In the genomic region with DNA sequence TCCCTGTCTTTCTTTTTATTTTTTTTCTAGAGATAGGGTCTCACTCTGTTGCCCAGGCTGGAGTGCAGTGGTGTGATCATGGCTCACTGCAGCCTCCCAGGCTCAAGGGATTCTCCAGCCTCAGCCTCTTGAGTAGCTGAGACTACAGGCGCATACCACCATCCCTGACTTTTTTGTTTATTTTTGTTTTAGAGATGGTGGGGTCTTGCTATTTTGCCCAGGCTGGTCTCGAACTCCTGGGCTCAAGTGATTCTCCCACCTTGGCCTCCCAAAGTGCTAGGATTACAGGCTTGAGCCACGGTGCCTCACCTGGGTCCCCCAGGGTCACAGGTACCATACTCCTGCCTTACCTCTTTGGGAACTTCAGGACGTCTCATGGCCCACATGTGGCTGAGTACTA, we compare ENCODE assay signal across 10 cellular contexts. TPM values are rescaled to one million over a fixed set of nuclear protein-coding genes. Genes with fewer than 3 reads are reported as not detected.
A peak's percentile ranks its signal among the peaks of the same experiment; 100 is the strongest.
DNase-seq lines count a peak whose midpoint lies in the region; ATAC-seq, FAIRE-seq and TF ChIP-seq lines count a peak whose summit lies in the region.
"Not testable (repeated sequence)": the region's sequence is repeated elsewhere in the genome, so short reads cannot be mapped to it uniquely, and the experiment has no call there.
"Had no signal": no experiment of that assay in that cellular context is flagged by ENCODE, and none has a peak within 500 bp of the region (broad histone marks: within the 10 kb centered on the region; RNA-seq: fewer than 3 reads in every experiment).

No MANE protein-coding gene starts in this region.

- H3K18ac ChIP-seq in H1 (ENCODE audit: extremely low read depth, low read length), result not testable (repeated sequence)
- peak overlapping the region; percentile 91 for H3K18ac ChIP-seq in neuronal stem cell (ENCODE audit: low read length)

- H4K20me1 ChIP-seq in K562 (replicated peaks; ENCODE audit: control insufficient read depth, insufficient read depth, low read length), result not testable (repeated sequence)
- peaks cover 0 to 11% of the 10 kb centered on the region in 2 experiments for H4K20me1 ChIP-seq in H1 (replicated peaks in 1 of 2; ENCODE audit: control insufficient read depth in 1 of 2, insufficient read depth in 2 of 2, low read length in 2 of 2)

- not testable (repeated sequence) for H4K91ac ChIP-seq in H1 (replicated peaks; ENCODE audit: insufficient read length, low read length)
- peak overlapping the region; percentile 85 for H4K91ac ChIP-seq in neuronal stem cell (ENCODE audit: low read depth, low read length, poor library complexity)

- TF ChIP-seq POLR2A in K562 (conservative IDR thresholded peaks at IDR 0.05); H1 (IDR thresholded peaks at IDR 0.05; ENCODE audit: control extremely low read depth in 1 of 2, low read depth in 2 of 2, low read length in 2 of 2): not testable (repeated sequence)

- not testable (repeated sequence) for H3K36me3 Mint-ChIP-seq in neural crest cell (ENCODE audit: low read depth)

- WGBS in K562 (ENCODE audit: insufficient coverage, low coverage, missing lambda C conversion rate), result 25% methylated on average over 4 of the region's 4 CpGs
- WGBS in H1 (ENCODE audit: extremely low coverage in 1 of 2, insufficient coverage in 1 of 2, insufficient read length in 1 of 2, insufficient replicate concordance in 2 of 2, low coverage in 1 of 2, low lambda C conversion rate in 2 of 2, missing lambda C conversion rate in 1 of 2), 2 experiments, result 88% methylated on average over 4 of the region's 4 CpGs; no CpG with 5 or more reads in 1 of the 2 experiments
- WGBS in neuronal stem cell (ENCODE audit: extremely low coverage in 2 of 2, insufficient read length in 2 of 2, insufficient replicate concordance in 1 of 2), 2 donors, result no CpG with 5 or more reads among the region's 4 CpGs

- H2BK5ac ChIP-seq in H1 (ENCODE audit: low read depth, low read length), result not testable (repeated sequence)
- H2BK5ac ChIP-seq in neuronal stem cell (ENCODE audit: low read length), result peak overlapping the region; percentile 40

- not testable (repeated sequence) for H3K14ac ChIP-seq in H1 (ENCODE audit: insufficient read length); neuronal stem cell (ENCODE audit: low read length)

- H2BK12ac ChIP-seq in H1 (ENCODE audit: low read depth, low read length), result peak overlapping the region; percentile 41; the same call in 1 of the 2 replicates
- peak overlapping the region; percentile 98 for H2BK12ac ChIP-seq in neuronal stem cell (ENCODE audit: low read length)

- not testable (repeated sequence) for H3K4me2 ChIP-seq in K562 (ENCODE audit: insufficient read depth, low read length); H1 (ENCODE audit: insufficient read depth in 1 of 2, low read depth in 2 of 2, low read length in 2 of 2); neuronal stem cell (ENCODE audit: insufficient read depth, low read length, poor library complexity, severe bottlenecking)

- H3K79me2 ChIP-seq in K562 (ENCODE audit: control insufficient read depth, insufficient read depth, low read length); H1 (ENCODE audit: control insufficient read depth in 1 of 2, insufficient read depth in 2 of 2, low read length in 2 of 2): not testable (repeated sequence)

- TF ChIP-seq CTCF in RWPE1 (conservative IDR thresholded peaks at IDR 0.05; ENCODE audit: low read depth); K562 (IDR thresholded peaks at IDR 0.05 in 2 of 3, conservative IDR thresholded peaks at IDR 0.05 in 1 of 3; ENCODE audit: insufficient read depth in 2 of 3, low read depth in 1 of 3, low read length in 3 of 3); H1 (IDR thresholded peaks at IDR 0.05; ENCODE audit: control extremely low read depth in 1 of 3, insufficient read depth in 1 of 3, low read depth in 1 of 3, low read length in 3 of 3); neural crest cell (conservative IDR thresholded peaks at IDR 0.05): not testable (repeated sequence)

- not testable (repeated sequence) for H2AFZ ChIP-seq in K562 (ENCODE audit: low read depth, low read length); H1 (ENCODE audit: low read length); neuronal stem cell (ENCODE audit: low read length)

- not testable (repeated sequence) for H3K79me1 ChIP-seq in H1 (ENCODE audit: low read depth, low read length); neuronal stem cell (ENCODE audit: low read depth, low read length)

- H3K9me3 Mint-ChIP-seq in neural crest cell, result not testable (repeated sequence)

- CTCF ChIA-PET in RWPE1 (lab: Yijun Ruan, JAX) (interaction anchor here (1.1 kb wide), 1 partner anchor 22 kb away, joined by 3 read pairs; no protein-coding TSS in a partner anchor), H1 (lab: Charles Lee; ENCODE audit: partially characterized antibody) (interaction anchor here (0.8 kb wide), 1 partner anchor 83 kb away, joined by 3 read pairs; no protein-coding TSS in a partner anchor)
- CTCF ChIA-PET in K562 (lab: Yijun Ruan, JAX; ENCODE audit: low intra/inter-chr PET ratio), result not testable (repeated sequence)

- H3K4me1 Mint-ChIP-seq in neural crest cell, result peaks cover 28% of the 10 kb centered on the region

- H2BK120ac ChIP-seq in H1 (replicated peaks; ENCODE audit: low read depth, low read length), result not testable (repeated sequence)
- peak overlapping the region; percentile 32 for H2BK120ac ChIP-seq in neuronal stem cell (ENCODE audit: low read depth, low read length)

- H3K27me3 Mint-ChIP-seq in neural crest cell (ENCODE audit: low read depth), result not testable (repeated sequence)

- H4K5ac ChIP-seq in H1 (ENCODE audit: insufficient read length, low read depth, low read length), result not testable (repeated sequence)

- H3K4me3 Mint-ChIP-seq in neural crest cell, result peak overlapping the region; percentile 6

- BruUV-seq in K562 (replicated peaks; lab: Mats Ljungman, UMichigan), result not testable (repeated sequence)

- in situ Hi-C loops in K562 (cut with MboI), result loop anchor here (5.0 to 25.0 kb wide), 2 partner anchors 113 to 1957 kb away; partner anchors contain the start of gene TRIM73

- not testable (repeated sequence) for H3K36me3 ChIP-seq in K562 (ENCODE audit: control insufficient read depth, insufficient read depth, low read length); H1 (ENCODE audit: control insufficient read depth in 2 of 4, insufficient read depth in 4 of 4, low read length in 3 of 4); neuronal stem cell (replicated peaks in 1 of 2; ENCODE audit: control insufficient read depth in 2 of 2, insufficient read depth in 2 of 2, low read length in 2 of 2)

- H3K4me1 ChIP-seq in K562 (replicated peaks in 1 of 2; ENCODE audit: control insufficient read depth in 2 of 2, insufficient read depth in 2 of 2, low read length in 2 of 2), result peaks cover 0 to 44% of the 10 kb centered on the region in 2 experiments; a peak in 2 of 5 replicates
- peaks cover 0 to 18% (median 12%) of the 10 kb centered on the region in 4 experiments; a peak in 6 of 7 replicates for H3K4me1 ChIP-seq in H1 (replicated peaks in 1 of 4; ENCODE audit: control insufficient read depth in 3 of 4, insufficient read depth in 4 of 4, low read length in 3 of 4)
- peaks cover 23 to 29% of the 10 kb centered on the region in 2 donors for H3K4me1 ChIP-seq in neuronal stem cell (ENCODE audit: control insufficient read depth in 2 of 2, insufficient read depth in 1 of 2, low read depth in 1 of 2, low read length in 2 of 2)

- DNase-seq in RWPE1 (ENCODE audit: low spot score); K562 (ENCODE audit: extremely low read depth in 1 of 4, low spot score in 3 of 4); H1 (ENCODE audit: low read depth in 1 of 2, low spot score in 2 of 2); neural crest cell (ENCODE audit: low read depth, low spot score); neuronal stem cell (ENCODE audit: low spot score): not testable (repeated sequence)

- H3K27ac Mint-ChIP-seq in neural crest cell (ENCODE audit: unreplicated experiment), result not testable (repeated sequence)

- H3K56ac ChIP-seq in H1 (replicated peaks; ENCODE audit: insufficient read length, low read depth, low read length), result not testable (repeated sequence)

- not testable (repeated sequence) for ATAC-seq in K562

- H2BK20ac ChIP-seq in H1 (ENCODE audit: low read length), result not testable (repeated sequence)

- FAIRE-seq in K562 (lab: Jason Lieb, UNC); H1 (lab: Jason Lieb, UNC): not testable (repeated sequence)

- intact Hi-C loops in K562 (cut with micrococcal nuclease), result not testable (repeated sequence)

- not testable (repeated sequence) for TF ChIP-seq RAD21 in K562 (CRISPR knock-in tag; conservative IDR thresholded peaks at IDR 0.05 in 1 of 2, IDR thresholded peaks at IDR 0.05 in 1 of 2); H1 (IDR thresholded peaks at IDR 0.05 in 1 of 2, conservative IDR thresholded peaks at IDR 0.05 in 1 of 2; ENCODE audit: low read depth in 2 of 2, low read length in 2 of 2)

- not testable (repeated sequence) for H3K4me3 ChIP-seq in K562; H1 (ENCODE audit: extremely low read depth in 1 of 4, insufficient read depth in 2 of 4, low read depth in 3 of 4, low read length in 4 of 4)
- H3K4me3 ChIP-seq in neuronal stem cell (ENCODE audit: low read length in 2 of 2), result peak overlapping the region in 1 of 2 donors; percentile 7

- H3K27me3 ChIP-seq in K562 (ENCODE audit: control insufficient read depth in 2 of 2, insufficient read depth in 2 of 2, low read length in 2 of 2) (peaks cover 5 to 26% of the 10 kb centered on the region in 2 experiments; a peak in 4 of 5 replicates), H1 (replicated peaks in 1 of 4; ENCODE audit: control insufficient read depth in 3 of 4, extremely low read depth in 1 of 4, insufficient read depth in 3 of 4, low read length in 3 of 4) (peaks cover 9 to 18% (median 17%) of the 10 kb centered on the region in 4 experiments), neuronal stem cell (ENCODE audit: control insufficient read depth in 3 of 3, insufficient read depth in 3 of 3, low read depth in 1 of 3, low read length in 3 of 3) (peaks cover 0 to 12% (median 0%) of the 10 kb centered on the region in 3 experiments)

- not testable (repeated sequence) for H3K9ac ChIP-seq in K562 (ENCODE audit: insufficient read depth in 1 of 2, low read depth in 2 of 2, low read length in 2 of 2); H1 (replicated peaks in 1 of 4; ENCODE audit: extremely low read depth in 1 of 4, low read depth in 3 of 4, low read length in 3 of 4); neuronal stem cell (ENCODE audit: low read depth, low read length, poor library complexity)

- H2BK15ac ChIP-seq in H1 (ENCODE audit: low read length), result not testable (repeated sequence)
- peak overlapping the region; percentile 91 for H2BK15ac ChIP-seq in neuronal stem cell (ENCODE audit: low read length)

- not testable (repeated sequence) for H2AK5ac ChIP-seq in H1 (ENCODE audit: low read depth, low read length)
- peak overlapping the region; percentile 44 for H2AK5ac ChIP-seq in neuronal stem cell (ENCODE audit: low read depth, low read length)

- H3K4ac ChIP-seq in H1 (replicated peaks; ENCODE audit: insufficient read length, low read depth, low read length); neuronal stem cell (ENCODE audit: low read length): not testable (repeated sequence)

- H3K23me2 ChIP-seq in H1 (ENCODE audit: low read depth, low read length), result peaks cover 10% of the 10 kb centered on the region; the same call in 1 of the 2 replicates

- not testable (repeated sequence) for H3K9me3 ChIP-seq in K562 (replicated peaks; ENCODE audit: control insufficient read depth, insufficient read depth, low read depth, low read length)
- peaks cover 0 to 12% of the 10 kb centered on the region in 2 experiments; a peak in 2 of 4 replicates for H3K9me3 ChIP-seq in H1 (ENCODE audit: insufficient read depth in 2 of 2, low read depth in 1 of 2, low read length in 1 of 2)
- H3K9me3 ChIP-seq in neuronal stem cell (replicated peaks in 1 of 2; ENCODE audit: control insufficient read depth in 2 of 2, insufficient read depth in 1 of 2, low read depth in 1 of 2, low read length in 2 of 2), result peaks cover 5 to 11% of the 10 kb centered on the region in 2 donors

- H3K23ac ChIP-seq in H1 (ENCODE audit: insufficient read length); neuronal stem cell (ENCODE audit: low read depth, low read length, poor library complexity): not testable (repeated sequence)

- POLR2A ChIA-PET in RWPE1 (lab: Yijun Ruan, JAX; ENCODE audit: low non-redundant PET); K562 (lab: Yijun Ruan, JAX): not testable (repeated sequence)
- POLR2A ChIA-PET in H1 (lab: Charles Lee; ENCODE audit: partially characterized antibody), result interaction anchor here (0.5 to 1.8 kb wide), 4 partner anchors 8 to 33 kb away, joined by 3 to 7 read pairs (median 5); no protein-coding TSS in a partner anchor

- not testable (repeated sequence) for H3K9me1 ChIP-seq in K562 (ENCODE audit: control insufficient read depth, insufficient read depth, low read length)

- TF ChIP-seq EP300 in K562 (IDR thresholded peaks at IDR 0.05; ENCODE audit: low read length); H1 (IDR thresholded peaks at IDR 0.05; ENCODE audit: borderline replicate concordance in 1 of 2, low read depth in 2 of 2, low read length in 2 of 2): not testable (repeated sequence)

- H3K27ac ChIP-seq in RWPE1, result peak overlapping the region; percentile 33; the same call in 1 of the 2 replicates
- not testable (repeated sequence) for H3K27ac ChIP-seq in K562 (ENCODE audit: extremely low read depth, low read depth, low read length); H1 (ENCODE audit: low read depth, low read length)
- peak overlapping the region; percentile 33 for H3K27ac ChIP-seq in neuronal stem cell (replicated peaks; ENCODE audit: low read length)

- not testable (repeated sequence) for H4K8ac ChIP-seq in H1 (ENCODE audit: extremely low read depth, insufficient read depth, low read length); neuronal stem cell (ENCODE audit: low read depth, low read length)

RNA-seq across cellular contexts. Expression of gene FZD9, which starts 3.0 kb away (rescaled TPM):
- total RNA-seq in K562 (2011; cell fraction: chromatin; rRNA removed; ENCODE audit: low replicate concordance), result 0.28 and 2.8 TPM in 2 replicates
- 5.0 and 5.1 TPM in 2 replicates for total RNA-seq in K562 (2011; cell fraction: nucleolus; rRNA removed)
- 1.1 and 1.6 TPM in 2 replicates for total RNA-seq in K562 (2011; cell fraction: nucleoplasm; rRNA removed)
- total RNA-seq in K562 (2014; rRNA removed) (2.1 and 2.7 TPM in 2 replicates), K562 (2014; rRNA removed; fragmentation: Illumina TruSeq; extraction: Trizol) (0.10 and 0.11 TPM in 2 replicates), K562 (2015; rRNA removed; fragmentation: Illumina TruSeq; extraction: Trizol) (0.33 and 0.34 TPM in 2 replicates), K562 (2021) (1.7 TPM in 2 replicates), neural crest cell (6.6 and 7.0 TPM in 2 replicates)
- polyA plus RNA-seq in K562 (2011; rRNA removed) (0.27 and 0.32 TPM in 2 replicates), K562 (2014; fragmentation: Illumina TruSeq; extraction: Trizol) (0.07 and 0.33 TPM in 2 replicates), K562 (2014; fragmentation: Nextera tagmentation; extraction: Ambion mirVana) (not detected), K562 (2014; rRNA removed) (0.46 and 0.82 TPM in 2 replicates), H1 (2011; rRNA removed) (4.7 and 6.7 TPM in 2 replicates)
- polyA plus RNA-seq in K562 (2011; cell fraction: cytosol; rRNA removed), result 0.44 and 2.1 TPM in 2 replicates
- 0.35 and 0.71 TPM in 2 replicates for polyA plus RNA-seq in K562 (2011; cell fraction: nucleus; rRNA removed)
- 0.32 and 0.55 TPM in 2 replicates for polyA plus RNA-seq in K562 (2012)
- 0.15 and 0.21 TPM in 2 replicates for polyA minus RNA-seq in K562 (2011; rRNA and poly(A)+ RNA removed)
- polyA minus RNA-seq in K562 (2011; cell fraction: cytosol; rRNA and poly(A)+ RNA removed), result 0.91 and 0.95 TPM in 2 replicates
- polyA minus RNA-seq in K562 (2011; cell fraction: nucleus; rRNA and poly(A)+ RNA removed), result 2.2 and 2.4 TPM in 2 replicates
- 3.2 and 3.5 TPM in 2 replicates for total RNA-seq in H1 (2021; fragmentation: NEBNext Ultra II Directional; extraction: Animal tissue kit (Norgen Biotek cat#: 25700))
- 4.3 TPM for polyA plus RNA-seq in H1 (2011; cell fraction: cytosol; rRNA removed)
- polyA plus RNA-seq in H1 (2011; cell fraction: nucleus; rRNA removed), result 4.8 TPM
- polyA plus RNA-seq in H1 (2012, experiment 1 of 2), result 1.6 to 3.3 TPM (median 3.1 TPM) in 4 replicates
- polyA plus RNA-seq in H1 (2012, experiment 2 of 2), result 2.7 TPM
- 3.4 TPM for polyA plus RNA-seq in H1 (2013, experiment 1 of 2)
- polyA plus RNA-seq in H1 (2013, experiment 2 of 2), result 3.3 TPM
- polyA minus RNA-seq in H1 (2011; rRNA and poly(A)+ RNA removed), result 1.4 and 1.5 TPM in 2 replicates
- 5.6 TPM for polyA minus RNA-seq in H1 (2011; cell fraction: cytosol; rRNA and poly(A)+ RNA removed)
- polyA minus RNA-seq in H1 (2011; cell fraction: nucleus; rRNA and poly(A)+ RNA removed), result 7.9 TPM
- 3.7 TPM for polyA plus RNA-seq in neuronal stem cell (2013, experiment 1 of 2)
- polyA plus RNA-seq in neuronal stem cell (2013, experiment 2 of 2), result 3.6 TPM
- total RNA-seq: CD4-positive, alpha-beta memory T cell; CD4-positive, CD25-positive, alpha-beta regulatory T cell; G401; GM12878 had no signal
- polyA plus RNA-seq: CD4-positive, alpha-beta memory T cell; CD8-positive, alpha-beta memory T cell had no signal
